In genomic region chr5:177357459-177358332, GRCh38 we compare ENCODE assay signal across 8 cellular contexts. TPM values are rescaled to one million over a fixed set of nuclear protein-coding genes. Genes with fewer than 3 reads are reported as not detected.
DNase-seq lines count a peak whose midpoint lies in the region; ATAC-seq and TF ChIP-seq lines count a peak whose summit lies in the region.

TSS of gene RGS14 (plus strand) at chr5:177357924. CDS start at chr5:177358025, 101 bp downstream.

- intact Hi-C loops in activated naive CD4-positive, alpha-beta T cell treated with anti-CD3 and anti-CD28 coated beads for 36 hours (cut with micrococcal nuclease), result loop anchor here (5.0 kb wide), 1 partner anchor 225 kb away; the partner anchor contains the start of gene NSD1

- TF ChIP-seq CTCF in GM20000 (IDR thresholded peaks at IDR 0.05; ENCODE audit: extremely low read depth, missing control alignments) (no peak), SK-N-SH (IDR thresholded peaks at IDR 0.05) (no peak), right atrium auricular region (IDR thresholded peaks at IDR 0.05) (no peak)

- CTCF ChIA-PET in SK-N-SH (lab: Yijun Ruan, JAX), result interaction anchor here (1.4 to 2.2 kb wide), 2 partner anchors 40 to 46 kb away, joined by 4 to 7 read pairs; no protein-coding TSS in a partner anchor
- CTCF ChIA-PET in activated naive CD4-positive, alpha-beta T cell treated with anti-CD3 and anti-CD28 coated beads for 36 hours (lab: Charles Lee), result interaction anchor here (0.8 to 6.3 kb wide), 6 partner anchors 14 to 48 kb away, joined by 3 to 50 read pairs (median 4); no protein-coding TSS in a partner anchor

- H3K9ac ChIP-seq in SK-N-SH, result no peak within 1 kb of the TSS

- H2AFZ ChIP-seq in SK-N-SH (ENCODE audit: low read depth), result peak within 1 kb of the TSS; percentile 51; the same call in 1 of the 2 replicates

- H3K4me3 ChIP-seq in SK-N-SH (ENCODE audit: low read depth in 2 of 2, low read length in 1 of 2), result peak within 1 kb of the TSS in 1 of 2 experiments; percentile 13; a peak in 1 of 4 replicates
- peak within 1 kb of the TSS; percentile 9 to 36 for H3K4me3 ChIP-seq in right atrium auricular region

- peak within 1 kb of the TSS; percentile 87 for H3K27ac Mint-ChIP-seq in activated naive CD4-positive, alpha-beta T cell treated with anti-CD3 and anti-CD28 coated beads for 36 hours

- H3F3A ChIP-seq in SK-N-SH (replicated peaks; ENCODE audit: insufficient read depth), result no peaks in the 10 kb centered on the region

- ATAC-seq in HG03575 (IDR thresholded peaks at IDR 0.05; ENCODE audit: extremely low read depth, insufficient number of reproducible peaks, low FRiP score, unreplicated experiment), result peak; percentile 81

- H3K4me3 Mint-ChIP-seq in activated naive CD4-positive, alpha-beta T cell treated with anti-CD3 and anti-CD28 coated beads for 36 hours, result peak within 1 kb of the TSS; percentile 88

- no peaks in the 10 kb centered on the region for H3K27me3 ChIP-seq in SK-N-SH (ENCODE audit: insufficient read depth)
- no peaks in the 10 kb centered on the region for H3K27me3 ChIP-seq in right atrium auricular region

- H3K27me3 Mint-ChIP-seq in activated naive CD4-positive, alpha-beta T cell treated with anti-CD3 and anti-CD28 coated beads for 36 hours (ENCODE audit: low read depth), result no peaks in the 10 kb centered on the region

- no peak for TF ChIP-seq RAD21 in SK-N-SH (IDR thresholded peaks at IDR 0.05; ENCODE audit: low read length)

- H3K79me2 ChIP-seq in SK-N-SH (ENCODE audit: insufficient read depth), result no peaks in the 10 kb centered on the region

- H3K4me1 ChIP-seq in SK-N-SH (ENCODE audit: control insufficient read depth in 1 of 2, insufficient read depth in 2 of 2, low read depth in 1 of 2, low read length in 1 of 2) (peaks cover 0 to 7% of the 10 kb centered on the region in 2 experiments; a peak in 1 of 4 replicates), right atrium auricular region (peaks cover 0 to 11% of the 10 kb centered on the region in 2 donors)

- no peak for TF ChIP-seq EP300 in SK-N-SH (IDR thresholded peaks at IDR 0.05; ENCODE audit: borderline replicate concordance in 1 of 2, low read depth in 1 of 2, low read length in 1 of 2)

- DNase-seq in DMS53 (lab: John Stamatoyannopoulos, UW) (peak; percentile 92), GM20000 (ENCODE audit: low spot score) (peak; percentile 93), SK-N-SH (no peak), right atrium auricular region (ENCODE audit: low spot score) (no peak), NCI-H1048 (lab: John Stamatoyannopoulos, UW) (no peak)
- peak; percentile 73 for DNase-seq in activated naive CD4-positive, alpha-beta T cell treated with anti-CD3 and anti-CD28 coated beads for 36 hours
- DNase-seq in stimulated activated CD4-positive, alpha-beta T cell treated with anti-CD3 and anti-CD28 coated beads, Interleukin-1b, Interleukin-23, amount 100 ng/mL, for 48 hours, result peak; percentile 56

- H3K4me2 ChIP-seq in SK-N-SH, result peak within 1 kb of the TSS; percentile 67

- H3K9me3 ChIP-seq in SK-N-SH (no peaks in the 10 kb centered on the region), right atrium auricular region (no peaks in the 10 kb centered on the region)

- H3K9me2 ChIP-seq in SK-N-SH, result no peaks in the 10 kb centered on the region

- no peaks in the 10 kb centered on the region for H4K20me1 ChIP-seq in SK-N-SH (ENCODE audit: insufficient read depth)

- H3K36me3 Mint-ChIP-seq in activated naive CD4-positive, alpha-beta T cell treated with anti-CD3 and anti-CD28 coated beads for 36 hours (ENCODE audit: low read depth), result no peaks in the 10 kb centered on the region

- H3K4me1 Mint-ChIP-seq in activated naive CD4-positive, alpha-beta T cell treated with anti-CD3 and anti-CD28 coated beads for 36 hours (ENCODE audit: low read depth), result peaks cover 62% of the 10 kb centered on the region

- peaks cover 7% of the 10 kb centered on the region for H3K9me3 Mint-ChIP-seq in activated naive CD4-positive, alpha-beta T cell treated with anti-CD3 and anti-CD28 coated beads for 36 hours

- H3K36me3 ChIP-seq in SK-N-SH (replicated peaks in 1 of 2; ENCODE audit: control insufficient read depth in 1 of 2, insufficient read depth in 2 of 2, low read length in 1 of 2) (no peaks in the 10 kb centered on the region), right atrium auricular region (no peaks in the 10 kb centered on the region)

- no peak within 1 kb of the TSS for H3K27ac ChIP-seq in SK-N-SH (ENCODE audit: low read depth in 2 of 2, low read length in 1 of 2)
- no peak within 1 kb of the TSS for H3K27ac ChIP-seq in right atrium auricular region

- 70% methylated on average over 19 of the region's 37 CpGs for WGBS in SK-N-SH (ENCODE audit: low lambda C conversion rate)

- POLR2A ChIA-PET in SK-N-SH (lab: Yijun Ruan, JAX), result no interaction called here

TF ChIP-seq in SK-N-SH, 30 proteins besides CTCF, POLR2A, EP300 and RAD21:
- no peak for TF ChIP-seq POLR2AphosphoS5 (IDR thresholded peaks at IDR 0.05; ENCODE audit: low read depth, low read length)
- no peak for TF ChIP-seq NRF1 (IDR thresholded peaks at IDR 0.05; ENCODE audit: low read depth, low read length)
- no peak for TF ChIP-seq MXI1 (IDR thresholded peaks at IDR 0.05; ENCODE audit: low read depth, low read length)

RNA-seq across cellular contexts. Expression of gene RGS14, which starts in this region (rescaled TPM):
- polyA plus RNA-seq in SK-N-SH (2012; rRNA removed), result 26.5 and 27.6 TPM in 2 replicates
- 11.1 and 16.3 TPM in 2 replicates for polyA plus RNA-seq in SK-N-SH (2012; cell fraction: cytosol; rRNA removed)
- polyA plus RNA-seq in SK-N-SH (2012; cell fraction: nucleus; rRNA removed), result 31.0 and 67.8 TPM in 2 replicates
- 10 to 100 TPM; 34.6 to 39.2 TPM for total RNA-seq in activated naive CD4-positive, alpha-beta T cell treated with anti-CD3 and anti-CD28 coated beads for 36 hours
- 1 to 10 TPM; 3.1 to 6.8 TPM for total RNA-seq in right atrium auricular region

Comparison
In these comparisons a context has a peak if more than half of its experiments do, and no peak if none do; other contexts are left out.
1. RNA of gene RGS14 (total RNA-seq): 34.6 to 39.2 TPM in activated naive CD4-positive, alpha-beta T cell treated with anti-CD3 and anti-CD28 coated beads for 36 hours; 3.1 to 6.8 TPM in right atrium auricular region; every median in the first group is over 4 times any median in the second.
2. DNase-seq: peak in DMS53 (single experiment), GM20000 (single experiment), activated naive CD4-positive, alpha-beta T cell treated with anti-CD3 and anti-CD28 coated beads for 36 hours (single experiment) and stimulated activated CD4-positive, alpha-beta T cell treated with anti-CD3 and anti-CD28 coated beads, Interleukin-1b, Interleukin-23, amount 100 ng/mL, for 48 hours (single experiment); none in SK-N-SH (single experiment), right atrium auricular region (single experiment) and NCI-H1048 (single experiment).